20 cellular contexts compared by ENCODE assay signal in the genomic region with DNA sequence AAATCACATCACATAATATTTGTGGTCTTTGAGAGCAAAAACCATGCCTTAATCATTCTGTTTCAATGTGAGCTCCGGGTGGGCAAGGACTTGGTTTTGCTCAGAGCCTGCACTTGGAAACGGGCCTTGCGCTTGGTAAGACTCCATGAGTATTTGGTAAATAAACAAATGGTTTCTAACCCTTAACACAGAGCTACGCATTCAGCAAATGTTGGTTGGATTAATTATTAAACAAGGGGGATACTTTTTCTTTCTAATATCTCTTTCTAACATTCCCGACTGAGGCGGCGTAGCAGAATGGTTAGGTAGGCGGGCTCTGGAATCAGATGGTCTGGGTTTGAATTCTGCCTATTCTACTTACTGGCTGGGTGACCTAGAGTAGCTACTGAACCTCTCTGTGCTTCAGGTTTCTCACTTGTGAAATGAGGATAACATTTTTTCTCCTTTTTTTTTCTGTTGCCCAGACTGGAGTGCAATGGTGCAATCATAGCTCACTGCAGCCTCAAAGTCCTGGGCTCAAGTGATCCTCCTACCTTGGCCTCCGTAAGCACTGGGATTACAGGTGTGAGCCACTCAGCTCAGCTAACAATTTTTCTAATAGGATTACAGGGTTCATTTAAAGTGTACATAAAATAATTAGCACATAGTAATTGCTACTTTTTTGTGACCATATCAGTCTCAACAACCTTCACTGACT. TPM values are rescaled to one million over a fixed set of nuclear protein-coding genes. Genes with fewer than 3 reads are reported as not detected.
A peak's percentile ranks its signal among the peaks of the same experiment; 100 is the strongest.
DNase-seq lines count a peak whose midpoint lies in the region; ATAC-seq and TF ChIP-seq lines count a peak whose summit lies in the region.
"Had no signal": no experiment of that assay in that cellular context is flagged by ENCODE, and none has a peak within 500 bp of the region (broad histone marks: within the 10 kb centered on the region; RNA-seq: fewer than 3 reads in every experiment).

No MANE protein-coding gene starts in this region.

- no peak overlapping the region for H2BK120ac ChIP-seq in mesenchymal stem cell (ENCODE audit: low read depth, low read length)

- no peaks in the 10 kb centered on the region for H3K27me3 ChIP-seq in body of pancreas
- H3K27me3 ChIP-seq in mesenchymal stem cell (ENCODE audit: control insufficient read depth in 1 of 2, insufficient read depth in 1 of 2, low read length in 2 of 2), result peaks cover 4 to 51% of the 10 kb centered on the region in 2 experiments

- H2BK12ac ChIP-seq in mesenchymal stem cell (ENCODE audit: low read length in 2 of 2), result no peak overlapping the region

- H3K36me3 Mint-ChIP-seq in natural killer cell treated with Interleukin-12 subunit alpha and Interleukin-12 subunit beta and Interleukin-15 and Interleukin-18, amount 100 ng/mL, for 72 hours, result no peaks in the 10 kb centered on the region
- H3K36me3 Mint-ChIP-seq in natural killer cell, result no peaks in the 10 kb centered on the region
- H3K36me3 Mint-ChIP-seq: CD8-positive, alpha-beta T cell had no signal

- H2AK5ac ChIP-seq in mesenchymal stem cell (ENCODE audit: low read length, severe bottlenecking), result no peak overlapping the region

- no peak overlapping the region for H2BK15ac ChIP-seq in mesenchymal stem cell (ENCODE audit: low read depth, poor library complexity, severe bottlenecking)

- no peak for TF ChIP-seq CTCF in natural killer cell (IDR thresholded peaks at IDR 0.05)
- no peak for TF ChIP-seq CTCF in body of pancreas (IDR thresholded peaks at IDR 0.05)

- peaks cover 45% of the 10 kb centered on the region for H3K4me1 ChIP-seq in body of pancreas
- H3K4me1 ChIP-seq in mesenchymal stem cell (ENCODE audit: control insufficient read depth, insufficient read depth, low read depth, low read length), result peaks cover 13% of the 10 kb centered on the region

- H3K9me3 Mint-ChIP-seq in natural killer cell treated with Interleukin-12 subunit alpha and Interleukin-12 subunit beta and Interleukin-15 and Interleukin-18, amount 100 ng/mL, for 72 hours, result no peaks in the 10 kb centered on the region
- no peaks in the 10 kb centered on the region for H3K9me3 Mint-ChIP-seq in natural killer cell
- H3K9me3 Mint-ChIP-seq: CD8-positive, alpha-beta T cell; H9 had no signal

- no peak overlapping the region for H3K23ac ChIP-seq in mesenchymal stem cell (ENCODE audit: low read length in 2 of 2)

- H3K27ac Mint-ChIP-seq in natural killer cell treated with Interleukin-12 subunit alpha and Interleukin-12 subunit beta and Interleukin-15 and Interleukin-18, amount 100 ng/mL, for 72 hours, result no peak overlapping the region
- no peak overlapping the region for H3K27ac Mint-ChIP-seq in natural killer cell
- H3K27ac Mint-ChIP-seq: CD8-positive, alpha-beta T cell; H9 had no signal

- no peaks in the 10 kb centered on the region for H3K79me1 ChIP-seq in mesenchymal stem cell (replicated peaks; ENCODE audit: low read length, poor library complexity, severe bottlenecking)

- no peak overlapping the region for H3K9ac ChIP-seq in mesenchymal stem cell (ENCODE audit: low read length)
- H3K9ac ChIP-seq: BLaER1 treated with 17β-estradiol and CSF1 and Interleukin-3, amounts not matched to agents 10 nM and 100 nM had no signal

- intact Hi-C loops in natural killer cell (cut with micrococcal nuclease) (no loop called here), body of pancreas (cut with DNase I) (no loop called here)

- no peak overlapping the region for H3K18ac ChIP-seq in mesenchymal stem cell (ENCODE audit: low read depth in 1 of 2, low read length in 2 of 2)

- H3K4me3 ChIP-seq in body of pancreas (no peak overlapping the region), mesenchymal stem cell (ENCODE audit: insufficient read depth in 1 of 2, low read depth in 1 of 2, low read length in 2 of 2) (no peak overlapping the region)
- H3K4me3 ChIP-seq: BLaER1 treated with 17β-estradiol and CSF1 and Interleukin-3, amounts not matched to agents 10 nM and 100 nM had no signal

- ATAC-seq in natural killer cell treated with Interleukin-12 subunit alpha and Interleukin-12 subunit beta and Interleukin-15 and Interleukin-18, amount 100 ng/mL, for 72 hours, result no peak
- ATAC-seq in natural killer cell (no peak), body of pancreas (peak; percentile 27), esophagus mucosa (no peak)
- ATAC-seq: CD8-positive, alpha-beta T cell; SK-N-SH treated with all-trans-retinoic acid at 6 μM for 48 hours had no signal

- H4K91ac ChIP-seq in mesenchymal stem cell (ENCODE audit: low read length), result no peak overlapping the region

- no peaks in the 10 kb centered on the region for H3K9me3 ChIP-seq in body of pancreas
- H3K9me3 ChIP-seq in mesenchymal stem cell (ENCODE audit: control insufficient read depth, low read length), result no peaks in the 10 kb centered on the region

- H4K8ac ChIP-seq in mesenchymal stem cell (ENCODE audit: low read length), result no peak overlapping the region

- peaks cover 29 to 38% of the 10 kb centered on the region in 2 donors for H3K27me3 Mint-ChIP-seq in natural killer cell treated with Interleukin-12 subunit alpha and Interleukin-12 subunit beta and Interleukin-15 and Interleukin-18, amount 100 ng/mL, for 72 hours
- peaks cover 34 to 36% of the 10 kb centered on the region in 2 donors for H3K27me3 Mint-ChIP-seq in natural killer cell (ENCODE audit: low read depth in 2 of 2)

- H2AFZ ChIP-seq in mesenchymal stem cell (ENCODE audit: low read depth, low read length), result no peak overlapping the region

- peak overlapping the region in 3 of 4 donors; percentile 37 to 45 (median 44) for H3K27ac ChIP-seq in body of pancreas
- no peak overlapping the region for H3K27ac ChIP-seq in mesenchymal stem cell (ENCODE audit: low read length, poor library complexity, severe bottlenecking)
- H3K27ac ChIP-seq: BLaER1 treated with 17β-estradiol and CSF1 and Interleukin-3, amounts not matched to agents 10 nM and 100 nM had no signal

- WGBS in body of pancreas, 2 donors, result 26 to 28% methylated on average over 9 of the region's 9 CpGs
- whole genome bisulfite sequencing in mesenchymal stem cell, result 89% methylated on average over 6 of the region's 9 CpGs

- no peak overlapping the region for H3K4me3 Mint-ChIP-seq in natural killer cell treated with Interleukin-12 subunit alpha and Interleukin-12 subunit beta and Interleukin-15 and Interleukin-18, amount 100 ng/mL, for 72 hours
- H3K4me3 Mint-ChIP-seq in natural killer cell, result no peak overlapping the region
- H3K4me3 Mint-ChIP-seq: CD8-positive, alpha-beta T cell; H9 had no signal

- no peak for TF ChIP-seq POLR2A in body of pancreas (IDR thresholded peaks at IDR 0.05)

- peak overlapping the region; percentile 25 for H3K4me2 ChIP-seq in mesenchymal stem cell (ENCODE audit: low read length, poor library complexity, severe bottlenecking)
- H3K4me2 ChIP-seq: BLaER1 treated with 17β-estradiol and CSF1 and Interleukin-3, amounts not matched to agents 10 nM and 100 nM had no signal

- H3K4ac ChIP-seq in mesenchymal stem cell (ENCODE audit: low read depth in 1 of 2, low read length in 2 of 2), result no peak overlapping the region

- H3K36me3 ChIP-seq in body of pancreas (replicated peaks in 1 of 2; ENCODE audit: insufficient read depth in 1 of 2, low read depth in 2 of 2) (no peaks in the 10 kb centered on the region), mesenchymal stem cell (ENCODE audit: control insufficient read depth in 1 of 2, insufficient read depth in 2 of 2, low read depth in 1 of 2, low read length in 2 of 2) (peaks cover 0 to 3% of the 10 kb centered on the region in 2 experiments)
- H3K36me3 ChIP-seq: BLaER1 treated with 17β-estradiol and CSF1 and Interleukin-3, amounts not matched to agents 10 nM and 100 nM had no signal

- no peak overlapping the region for H3K14ac ChIP-seq in mesenchymal stem cell (ENCODE audit: low read length in 2 of 2)

- peaks cover 5 to 15% of the 10 kb centered on the region in 2 donors for H3K4me1 Mint-ChIP-seq in natural killer cell treated with Interleukin-12 subunit alpha and Interleukin-12 subunit beta and Interleukin-15 and Interleukin-18, amount 100 ng/mL, for 72 hours (ENCODE audit: low read depth in 2 of 2)
- H3K4me1 Mint-ChIP-seq in natural killer cell, result peaks cover 9 to 19% of the 10 kb centered on the region in 2 donors

- peak; percentile 40 for DNase-seq in natural killer cell treated with Interleukin-12 subunit alpha and Interleukin-12 subunit beta and Interleukin-15 and Interleukin-18, amount 100 ng/mL, for 72 hours (ENCODE audit: low spot score)
- DNase-seq in natural killer cell, result no peak
- DNase-seq in body of pancreas, result peak in 3 of 4 donors; percentile 35 to 66 (median 44)
- no peak for DNase-seq in mesenchymal stem cell
- DNase-seq in NCI-H1417 treated with DMSO at 0.1 percent for 48 hours (lab: John Stamatoyannopoulos, UW), result no peak
- no peak for DNase-seq in NCI-H2081 (lab: John Stamatoyannopoulos, UW)
- DNase-seq: CD8-positive, alpha-beta T cell; DMS79 treated with DMSO at 0.1 percent for 48 hours; H9; MM.1S; NCI-H1092; NCI-H2081 treated with DMSO at 0.1 percent for 48 hours; NK-92 treated with Interleukin-12 subunit alpha and Interleukin-12 subunit beta, amount 100 ng/mL, for 24 hours; SHP77 had no signal

- no peak overlapping the region for H2BK5ac ChIP-seq in mesenchymal stem cell (ENCODE audit: low read depth, low read length, poor library complexity, severe bottlenecking)

RNA-seq across cellular contexts. Expression of gene FAM83F, which starts 3.4 kb away (rescaled TPM):
- total RNA-seq in natural killer cell treated with Interleukin-12 subunit alpha and Interleukin-12 subunit beta and Interleukin-15 and Interleukin-18, amount 100 ng/mL, for 72 hours, result under 1 TPM in 1 of 2 donors, not detected in 1; 0.39 TPM
- 1 to 10 TPM in 2 of 3 donors, not detected in 1; 1.0 to 7.5 TPM for total RNA-seq in natural killer cell
- 1 to 10 TPM; 8.9 to 9.1 TPM for total RNA-seq in body of pancreas
- polyA plus RNA-seq in mesenchymal stem cell (2013, experiment 1 of 2), result 0.06 TPM
- 0.05 TPM for polyA plus RNA-seq in mesenchymal stem cell (2013, experiment 2 of 2)
- total RNA-seq in esophagus mucosa, result 50.7 TPM
- total RNA-seq: LHCN-M2 had no signal

RNA-seq across cellular contexts. Expression of gene TMA7B, which starts 31.1 kb away (rescaled TPM):
- total RNA-seq in natural killer cell treated with Interleukin-12 subunit alpha and Interleukin-12 subunit beta and Interleukin-15 and Interleukin-18, amount 100 ng/mL, for 72 hours, result 1 to 10 TPM in 1 of 2 donors, under 1 TPM in 1; 0.86 to 2.8 TPM
- total RNA-seq in natural killer cell (1 to 10 TPM; 2.6 to 8.7 (median 6.7) TPM), body of pancreas (not detected), esophagus mucosa (0.24 TPM)
- polyA plus RNA-seq in mesenchymal stem cell (2013, experiment 1 of 2), result not detected
- polyA plus RNA-seq in mesenchymal stem cell (2013, experiment 2 of 2), result not detected
- total RNA-seq: H9, HT1080, LHCN-M2, NCI-H460 had no signal

Comparison
In these comparisons a context has a peak if more than half of its experiments do, and no peak if none do; other contexts are left out.
1. DNase-seq: peak in natural killer cell treated with Interleukin-12 subunit alpha and Interleukin-12 subunit beta and Interleukin-15 and Interleukin-18, amount 100 ng/mL, for 72 hours (single experiment) and body of pancreas (3 of 4); none in natural killer cell (single experiment), mesenchymal stem cell (single experiment), NCI-H1417 treated with DMSO at 0.1 percent for 48 hours (single experiment) and NCI-H2081 (0 of 2).